ENCODE assay signal across 8 cellular contexts in the genomic region with DNA sequence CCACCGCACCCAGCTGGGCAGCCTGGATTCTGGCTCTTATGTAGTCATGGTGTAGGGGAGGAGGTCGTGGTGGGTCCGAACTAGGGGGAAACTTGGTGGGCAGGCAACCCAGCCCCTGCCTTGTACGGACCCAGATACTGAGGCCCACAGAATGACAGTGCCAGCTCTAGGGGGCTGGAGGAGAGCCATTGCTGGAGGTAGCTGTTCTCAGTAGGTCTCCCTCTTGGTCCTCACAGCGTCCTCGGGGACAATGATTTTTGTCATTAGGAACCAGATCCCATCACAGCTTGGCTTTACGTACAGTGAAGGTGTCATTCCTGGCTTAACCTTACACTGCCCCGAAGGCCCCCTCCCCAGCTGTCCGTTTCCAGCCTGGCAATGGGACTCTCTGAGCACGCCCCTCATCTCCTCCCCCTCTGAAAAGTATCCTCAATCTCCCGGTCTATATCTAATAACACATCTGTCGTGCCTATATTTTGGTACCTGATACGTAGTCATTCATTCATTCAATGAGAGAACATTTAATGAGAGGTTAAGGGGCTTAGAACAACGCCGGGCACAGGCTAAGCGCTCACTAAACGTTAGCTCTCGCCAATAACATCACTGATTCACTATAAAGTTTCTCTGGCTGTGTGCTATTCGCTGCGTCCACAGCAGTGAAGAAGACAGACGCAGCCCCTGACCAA. TPM values are rescaled to one million over a fixed set of nuclear protein-coding genes. Genes with fewer than 3 reads are reported as not detected.
DNase-seq lines count a peak whose midpoint lies in the region; ATAC-seq, FAIRE-seq and TF ChIP-seq lines count a peak whose summit lies in the region.

No MANE protein-coding gene starts in this region.

- intact Hi-C loops in activated T-helper 2 cell treated with anti-CD3 and anti-CD28 coated beads, Interferon-gamma antibody, Interleukin-2, Interleukin-4, amounts not matched to agents 10 μg/mL and 5 μg/mL and 100 μg/mL, durations not matched to agents 14 hours and 24 hours and 36 hours (cut with micrococcal nuclease) = loop anchor here (1.0 to 5.0 kb wide), 7 partner anchors 15 to 549 kb away; a partner anchor contains a TSS
- intact Hi-C loops in kidney (cut with DNase I) (no loop called here), testis (cut with DNase I; ENCODE audit: low total_unique reads) (loop anchor here (10.0 kb wide), 1 partner anchor 199 kb away; a partner anchor contains a TSS), head of caudate nucleus (cut with DNase I) (loop anchor here (2.0 to 10.0 kb wide), 4 partner anchors 15 to 351 kb away; a partner anchor contains a TSS)

- H3K27me3 ChIP-seq in testis = no peaks in the 10 kb centered on the region

- H3K9me3 ChIP-seq in kidney (ENCODE audit: control insufficient read depth in 1 of 2, low read length in 2 of 2) = no peaks in the 10 kb centered on the region
- no peaks in the 10 kb centered on the region for H3K9me3 ChIP-seq in testis

- no peaks in the 10 kb centered on the region for H3K9me3 Mint-ChIP-seq in activated CD4-positive, alpha-beta T cell treated with anti-CD3 and anti-CD28 coated beads, Interleukin-2, amount 10 ng/mL, durations not matched to agents 7 days and 5 days
- H3K9me3 Mint-ChIP-seq in activated T-helper 2 cell treated with anti-CD3 and anti-CD28 coated beads, Interferon-gamma antibody, Interleukin-2, Interleukin-4, amounts not matched to agents 10 μg/mL and 5 μg/mL and 100 μg/mL, durations not matched to agents 14 hours and 24 hours and 36 hours = no peaks in the 10 kb centered on the region

- POLR2A ChIA-PET in activated CD4-positive, alpha-beta T cell treated with anti-CD3 and anti-CD28 coated beads, Interleukin-2, amount 10 ng/mL, durations not matched to agents 7 days and 5 days (lab: Charles Lee) = no interaction called here

- H3K36me3 ChIP-seq in kidney (ENCODE audit: control insufficient read depth in 1 of 2, insufficient read depth in 2 of 2, low read length in 2 of 2) (no peaks in the 10 kb centered on the region), testis (ENCODE audit: low read depth, missing control alignments) (no peaks in the 10 kb centered on the region)

- CTCF ChIA-PET in activated CD4-positive, alpha-beta T cell treated with anti-CD3 and anti-CD28 coated beads, Interleukin-2, amount 10 ng/mL, durations not matched to agents 7 days and 5 days (lab: Charles Lee) = interaction anchor here (0.6 kb wide), 1 partner anchor 115 kb away, joined by 3 read pairs; no protein-coding TSS in a partner anchor

- H3K36me3 Mint-ChIP-seq in activated CD4-positive, alpha-beta T cell treated with anti-CD3 and anti-CD28 coated beads, Interleukin-2, amount 10 ng/mL, durations not matched to agents 7 days and 5 days (ENCODE audit: low read depth) = peaks cover 5% of the 10 kb centered on the region
- H3K36me3 Mint-ChIP-seq in activated T-helper 2 cell treated with anti-CD3 and anti-CD28 coated beads, Interferon-gamma antibody, Interleukin-2, Interleukin-4, amounts not matched to agents 10 μg/mL and 5 μg/mL and 100 μg/mL, durations not matched to agents 14 hours and 24 hours and 36 hours (ENCODE audit: low read depth) = peaks cover 10% of the 10 kb centered on the region

- H3K4me1 Mint-ChIP-seq in activated CD4-positive, alpha-beta T cell treated with anti-CD3 and anti-CD28 coated beads, Interleukin-2, amount 10 ng/mL, durations not matched to agents 7 days and 5 days = peaks cover 45% of the 10 kb centered on the region
- peaks cover 26% of the 10 kb centered on the region for H3K4me1 Mint-ChIP-seq in activated T-helper 2 cell treated with anti-CD3 and anti-CD28 coated beads, Interferon-gamma antibody, Interleukin-2, Interleukin-4, amounts not matched to agents 10 μg/mL and 5 μg/mL and 100 μg/mL, durations not matched to agents 14 hours and 24 hours and 36 hours (ENCODE audit: low read depth)

- no peak for FAIRE-seq in kidney (lab: Jason Lieb, UNC)

- no peak overlapping the region for H3K27ac Mint-ChIP-seq in activated CD4-positive, alpha-beta T cell treated with anti-CD3 and anti-CD28 coated beads, Interleukin-2, amount 10 ng/mL, durations not matched to agents 7 days and 5 days
- no peak overlapping the region for H3K27ac Mint-ChIP-seq in activated T-helper 2 cell treated with anti-CD3 and anti-CD28 coated beads, Interferon-gamma antibody, Interleukin-2, Interleukin-4, amounts not matched to agents 10 μg/mL and 5 μg/mL and 100 μg/mL, durations not matched to agents 14 hours and 24 hours and 36 hours

- peak overlapping the region; percentile 57 for H3K4me3 Mint-ChIP-seq in activated CD4-positive, alpha-beta T cell treated with anti-CD3 and anti-CD28 coated beads, Interleukin-2, amount 10 ng/mL, durations not matched to agents 7 days and 5 days
- H3K4me3 Mint-ChIP-seq in activated T-helper 2 cell treated with anti-CD3 and anti-CD28 coated beads, Interferon-gamma antibody, Interleukin-2, Interleukin-4, amounts not matched to agents 10 μg/mL and 5 μg/mL and 100 μg/mL, durations not matched to agents 14 hours and 24 hours and 36 hours (ENCODE audit: low read depth) = peak overlapping the region; percentile 40

- H3K9ac ChIP-seq in kidney (ENCODE audit: low read length in 2 of 2) = peak overlapping the region in 1 of 2 donors; percentile 17

- no peak for ATAC-seq in left lobe of liver

- H3K4me3 ChIP-seq in kidney (ENCODE audit: low read length in 2 of 2) (peak overlapping the region; percentile 3 to 35), testis (peak overlapping the region; percentile 94 to 99)

- TF ChIP-seq POLR2A in testis (IDR thresholded peaks at IDR 0.05) = no peak

- no peaks in the 10 kb centered on the region for H3K27me3 Mint-ChIP-seq in activated CD4-positive, alpha-beta T cell treated with anti-CD3 and anti-CD28 coated beads, Interleukin-2, amount 10 ng/mL, durations not matched to agents 7 days and 5 days
- no peaks in the 10 kb centered on the region for H3K27me3 Mint-ChIP-seq in activated T-helper 2 cell treated with anti-CD3 and anti-CD28 coated beads, Interferon-gamma antibody, Interleukin-2, Interleukin-4, amounts not matched to agents 10 μg/mL and 5 μg/mL and 100 μg/mL, durations not matched to agents 14 hours and 24 hours and 36 hours (ENCODE audit: low read depth)

- WGBS in testis, 2 donors = 34 to 39% methylated on average over 21 of the region's 21 CpGs

- TF ChIP-seq CTCF in kidney (IDR thresholded peaks at IDR 0.05; ENCODE audit: borderline replicate concordance, extremely low read depth, insufficient read depth) (no peak), testis (IDR thresholded peaks at IDR 0.05) (no peak)

- H3K4me1 ChIP-seq in kidney (ENCODE audit: control insufficient read depth in 1 of 2, insufficient read depth in 1 of 2, low read depth in 1 of 2, low read length in 2 of 2) = peaks cover 4 to 8% of the 10 kb centered on the region in 2 donors
- H3K4me1 ChIP-seq in testis = peaks cover 25% of the 10 kb centered on the region

- H3K27ac ChIP-seq in kidney (ENCODE audit: low read depth in 2 of 2, low read length in 2 of 2) = no peak overlapping the region
- peak overlapping the region; percentile 21 to 96 for H3K27ac ChIP-seq in testis

- no peak for DNase-seq in activated CD4-positive, alpha-beta T cell treated with anti-CD3 and anti-CD28 coated beads, Interleukin-2, amount 10 ng/mL, durations not matched to agents 7 days and 5 days
- no peak for DNase-seq in activated CD4-positive, alpha-beta T cell treated with anti-CD3 and anti-CD28 coated beads for 4 hours
- no peak for DNase-seq in activated T-helper 2 cell treated with anti-CD3 and anti-CD28 coated beads, Interferon-gamma antibody, Interleukin-2, Interleukin-4, amounts not matched to agents 10 μg/mL and 5 μg/mL and 100 μg/mL, durations not matched to agents 14 hours and 24 hours and 36 hours (ENCODE audit: low spot score)
- DNase-seq in kidney = peak; percentile 29
- DNase-seq in testis = no peak
- DNase-seq in NCI-H2029 (lab: John Stamatoyannopoulos, UW) = no peak
- DNase-seq in left lobe of liver (ENCODE audit: low spot score) = no peak
- DNase-seq in head of caudate nucleus = no peak

RNA-seq across cellular contexts. Expression of a gene that starts 0.6 kb away (rescaled TPM):
- total RNA-seq in activated CD4-positive, alpha-beta T cell treated with anti-CD3 and anti-CD28 coated beads, Interleukin-2, amount 10 ng/mL, durations not matched to agents 7 days and 5 days = 100 to 1,000 TPM; 262 to 264 TPM
- 286 and 287 TPM in 2 replicates for total RNA-seq in activated T-helper 2 cell treated with anti-CD3 and anti-CD28 coated beads, Interferon-gamma antibody, Interleukin-2, Interleukin-4, amounts not matched to agents 10 μg/mL and 5 μg/mL and 100 μg/mL, durations not matched to agents 14 hours and 24 hours and 36 hours
- 390 TPM for total RNA-seq in kidney
- 132 TPM for polyA plus RNA-seq in kidney (ENCODE audit: insufficient read depth, low read depth, low replicate concordance)
- total RNA-seq in testis = 100 to 1,000 TPM; 538 to 691 TPM
- polyA plus RNA-seq in testis (ENCODE audit: insufficient read depth, low read depth, low replicate concordance) = 313 TPM
- total RNA-seq in left lobe of liver = 118 TPM

Comparison
In these comparisons a context has a peak if more than half of its experiments do, and no peak if none do; other contexts are left out.
1. H3K27ac ChIP-seq: peak in testis (2 of 2); none in kidney (0 of 2).